20 cellular contexts compared by ENCODE assay signal in genomic region chr1:171596119-171596518, GRCh38. TPM values are rescaled to one million over a fixed set of nuclear protein-coding genes. Genes with fewer than 3 reads are reported as not detected.
"Had no signal": no experiment of that assay in that cellular context is flagged by ENCODE, and none has a peak within 500 bp of the region (broad histone marks: within the 10 kb centered on the region; RNA-seq: fewer than 3 reads in every experiment).

No MANE protein-coding gene starts in this region.

- H3K4me3 Mint-ChIP-seq: activated T-helper 1 cell treated with anti-CD3 and anti-CD28 coated beads, Interleukin-12 subunit alpha, Interleukin-12 subunit beta, Interleukin-2, Interleukin-4 antibody, amounts not matched to agents 30 ng/mL and 10 ng/mL and 1 ng/mL, durations not matched to agents 14 hours and 24 hours and 36 hours; brain; effector memory CD8-positive, alpha-beta T cell; nephron progenitor cell; stimulated activated naive B cell treated with anti-CD40 and anti-IgM and Interleukin-4, amounts not matched to agents 10 μg/mL and 1 μg/mL and 100 μg/mL, for 72 hours had no signal

- H3K27ac ChIP-seq: esophagus squamous epithelium, heart right ventricle, WERI-Rb-1 had no signal

- H3K4me3 ChIP-seq: esophagus squamous epithelium, heart right ventricle, lung had no signal

- ATAC-seq: effector memory CD8-positive, alpha-beta T cell; stimulated activated naive B cell treated with anti-CD40 and anti-IgM and Interleukin-4, amounts not matched to agents 10 μg/mL and 1 μg/mL and 100 μg/mL, for 72 hours had no signal

- DNase-seq: activated CD4-positive, alpha-beta T cell treated with anti-CD3 and anti-CD28 coated beads for 4 hours; activated CD8-positive, alpha-beta memory T cell treated with anti-CD3 and anti-CD28 coated beads, Interleukin-2, amount 50 U/mL, for 4 hours; activated gamma-delta T cell treated with Interleukin-2 at 50 U/mL for 16 hours; anterior cingulate cortex; caudate nucleus; effector memory CD8-positive, alpha-beta T cell; esophagus squamous epithelium; heart right ventricle; left cardiac atrium; nephron progenitor cell; occipital lobe; posterior cingulate gyrus; stimulated activated naive B cell treated with anti-CD40 and anti-IgM and Interleukin-4, amounts not matched to agents 10 μg/mL and 1 μg/mL and 100 μg/mL, for 72 hours; T-helper 2 cell; WERI-Rb-1 had no signal

- H3K4me1 Mint-ChIP-seq: brain had no signal

- H3K27me3 Mint-ChIP-seq: stimulated activated naive B cell treated with anti-CD40 and anti-IgM and Interleukin-4, amounts not matched to agents 10 μg/mL and 1 μg/mL and 100 μg/mL, for 72 hours had no signal

- H3K27ac Mint-ChIP-seq: activated T-helper 1 cell treated with anti-CD3 and anti-CD28 coated beads, Interleukin-12 subunit alpha, Interleukin-12 subunit beta, Interleukin-2, Interleukin-4 antibody, amounts not matched to agents 30 ng/mL and 10 ng/mL and 1 ng/mL, durations not matched to agents 14 hours and 24 hours and 36 hours; stimulated activated naive B cell treated with anti-CD40 and anti-IgM and Interleukin-4, amounts not matched to agents 10 μg/mL and 1 μg/mL and 100 μg/mL, for 72 hours had no signal

- H3K9me3 ChIP-seq: esophagus squamous epithelium, heart right ventricle had no signal

- H3K27me3 ChIP-seq: esophagus squamous epithelium, heart right ventricle had no signal

- H3K9me3 Mint-ChIP-seq: activated T-helper 1 cell treated with anti-CD3 and anti-CD28 coated beads, Interleukin-12 subunit alpha, Interleukin-12 subunit beta, Interleukin-2, Interleukin-4 antibody, amounts not matched to agents 30 ng/mL and 10 ng/mL and 1 ng/mL, durations not matched to agents 14 hours and 24 hours and 36 hours; brain; effector memory CD8-positive, alpha-beta T cell had no signal

RNA-seq across cellular contexts. Expression of gene MYOCOS, which starts 25.9 kb away (rescaled TPM):
- total RNA-seq: dermis microvascular lymphatic vessel endothelial cell, esophagus squamous epithelium, heart right ventricle, left cardiac atrium, lung, occipital lobe, ureter had no signal

RNA-seq across cellular contexts. Expression of gene MYOC, which starts 56.4 kb away (rescaled TPM):
- total RNA-seq: activated T-helper 1 cell treated with anti-CD3 and anti-CD28 coated beads, Interleukin-12 subunit alpha, Interleukin-12 subunit beta, Interleukin-2, Interleukin-4 antibody, amounts not matched to agents 30 ng/mL and 10 ng/mL and 1 ng/mL, durations not matched to agents 14 hours and 24 hours and 36 hours; dermis microvascular lymphatic vessel endothelial cell; occipital lobe had no signal
